ENCODE assay signal across 19 cellular contexts in genomic region chr12:106071686-106072085, GRCh38.
DNase-seq lines count a peak whose midpoint lies in the region; ATAC-seq, FAIRE-seq and TF ChIP-seq lines count a peak whose summit lies in the region.
"Had no signal": no experiment of that assay in that cellular context is flagged by ENCODE, and none has a peak within 500 bp of the region (broad histone marks: within the 10 kb centered on the region; RNA-seq: fewer than 3 reads in every experiment).

No MANE protein-coding gene starts in this region.

- peaks cover 32 to 41% of the 10 kb centered on the region in 2 donors for H3K36me3 ChIP-seq in ascending aorta
- peaks cover 2 to 21% of the 10 kb centered on the region in 2 donors for H3K36me3 ChIP-seq in kidney (ENCODE audit: control insufficient read depth in 1 of 2, insufficient read depth in 2 of 2, low read length in 2 of 2)
- peaks cover 10 to 39% (median 29%) of the 10 kb centered on the region in 4 donors for H3K36me3 ChIP-seq in stomach
- H3K36me3 ChIP-seq in transverse colon, result no peaks in the 10 kb centered on the region

- H3K4me1 ChIP-seq in ascending aorta (peaks cover 3 to 41% of the 10 kb centered on the region in 2 donors), kidney (ENCODE audit: control insufficient read depth in 1 of 2, insufficient read depth in 1 of 2, low read depth in 1 of 2, low read length in 2 of 2) (peaks cover 4 to 9% of the 10 kb centered on the region in 2 donors), stomach (peaks cover 0 to 19% (median 7%) of the 10 kb centered on the region in 4 donors), transverse colon (peaks cover 0 to 8% (median 2%) of the 10 kb centered on the region in 4 donors)

- H3K9ac ChIP-seq in kidney (ENCODE audit: low read length in 2 of 2), result no peak overlapping the region

- peak; percentile 27 for FAIRE-seq in G401.6 (lab: Jason Lieb, UNC)
- FAIRE-seq in kidney (lab: Jason Lieb, UNC), result peak; percentile 33
- FAIRE-seq: GM12892 had no signal

- H3K27ac ChIP-seq in ascending aorta (peak overlapping the region; percentile 66 to 73), kidney (ENCODE audit: low read depth in 2 of 2, low read length in 2 of 2) (no peak overlapping the region), stomach (peak overlapping the region in 3 of 5 donors; percentile 30 to 50 (median 40)), transverse colon (peak overlapping the region in 1 of 4 donors; percentile 55)
- H3K27ac ChIP-seq: HL-60 had no signal

- H3K9me3 ChIP-seq in ascending aorta (no peaks in the 10 kb centered on the region), kidney (ENCODE audit: control insufficient read depth in 1 of 2, low read length in 2 of 2) (no peaks in the 10 kb centered on the region), stomach (no peaks in the 10 kb centered on the region), transverse colon (no peaks in the 10 kb centered on the region)
- H3K9me3 ChIP-seq: Caco-2 had no signal

- no peak for ATAC-seq in HG02884 (IDR thresholded peaks at IDR 0.05; ENCODE audit: unreplicated experiment)
- ATAC-seq: GM23338, PC-3 had no signal

- intact Hi-C loops in ascending aorta (cut with DNase I), result loop anchor here (5.0 kb wide), 1 partner anchor 49 kb away; no protein-coding TSS in a partner anchor
- intact Hi-C loops in kidney (cut with DNase I), result no loop called here
- intact Hi-C loops in stomach (cut with DNase I; ENCODE audit: low total_unique reads), result no loop called here
- intact Hi-C loops in transverse colon (cut with DNase I; ENCODE audit: low total_unique reads), result no loop called here

- TF ChIP-seq EP300 in stomach (IDR thresholded peaks at IDR 0.05) (no peak), transverse colon (IDR thresholded peaks at IDR 0.05; ENCODE audit: low read depth) (no peak)

- TF ChIP-seq CTCF in ascending aorta (IDR thresholded peaks at IDR 0.05) (no peak), kidney (IDR thresholded peaks at IDR 0.05; ENCODE audit: borderline replicate concordance, extremely low read depth, insufficient read depth) (no peak), stomach (IDR thresholded peaks at IDR 0.05) (no peak), transverse colon (IDR thresholded peaks at IDR 0.05) (no peak)

- DNase-seq in ascending aorta (ENCODE audit: low spot score in 2 of 2) (no peak), kidney (no peak), stomach (no peak), DMS53 (lab: John Stamatoyannopoulos, UW) (no peak), transverse colon (no peak), 8988T (no peak)
- DNase-seq: AML-193; Caco-2; KBM-7; NCI-H1092; NCI-H226; NCI-H526 treated with DMSO at 0.1 percent for 48 hours; NK-92 treated with Interleukin-12 subunit alpha and Interleukin-12 subunit beta, amount 100 ng/mL, for 24 hours; PC-3 had no signal

- H3K27me3 ChIP-seq in ascending aorta (no peaks in the 10 kb centered on the region), stomach (no peaks in the 10 kb centered on the region), transverse colon (no peaks in the 10 kb centered on the region)

- WGBS in stomach, 5 donors, result 59 to 80% (median 68%) methylated on average over 4 of the region's 4 CpGs
- 67 to 73% methylated on average over 4 of the region's 4 CpGs for WGBS in transverse colon (ENCODE audit: low coverage in 1 of 2), 2 donors

- in situ Hi-C loops in transverse colon (cut with MboI; ENCODE audit: low pct_ligation_motif_present in 1 of 4, low pct_unique_long_range_greater_than_20kb in 1 of 4, low sequenced_read_pairs in 3 of 4), result no loop called here

- no peak for TF ChIP-seq POLR2A in stomach (IDR thresholded peaks at IDR 0.05)
- TF ChIP-seq POLR2A in transverse colon (IDR thresholded peaks at IDR 0.05), result no peak

- H3K4me3 ChIP-seq in ascending aorta, result no peak overlapping the region
- no peak overlapping the region for H3K4me3 ChIP-seq in kidney (ENCODE audit: low read length in 2 of 2)
- H3K4me3 ChIP-seq in stomach, result no peak overlapping the region
- no peak overlapping the region for H3K4me3 ChIP-seq in transverse colon
- H3K4me3 ChIP-seq: GM23338 had no signal

Comparison
In these comparisons a context has a peak if more than half of its experiments do, and no peak if none do; other contexts are left out.
1. H3K27ac ChIP-seq: peak in ascending aorta (2 of 2) and stomach (3 of 5); none in kidney (0 of 2).